14 cellular contexts compared by ENCODE assay signal in genomic region chr17:2949469-2950044, GRCh38.
DNase-seq lines count a peak whose midpoint lies in the region; ATAC-seq and TF ChIP-seq lines count a peak whose summit lies in the region.
"Had no signal": no experiment of that assay in that cellular context is flagged by ENCODE, and none has a peak within 500 bp of the region (broad histone marks: within the 10 kb centered on the region; RNA-seq: fewer than 3 reads in every experiment).

No MANE protein-coding gene starts in this region.

- H3K36me3 ChIP-seq in lower lobe of right lung (no peaks in the 10 kb centered on the region), sigmoid colon (no peaks in the 10 kb centered on the region)
- no peaks in the 10 kb centered on the region for H3K36me3 ChIP-seq in CD4-positive, alpha-beta memory T cell (ENCODE audit: insufficient read depth, low read length)
- H3K36me3 ChIP-seq: SJSA1 had no signal

- H3K4me3 ChIP-seq in AG10803 (ENCODE audit: low read length): no peak overlapping the region
- H3K4me3 ChIP-seq in lower lobe of right lung: no peak overlapping the region
- H3K4me3 ChIP-seq in sigmoid colon: no peak overlapping the region
- H3K4me3 ChIP-seq in CD4-positive, alpha-beta memory T cell (ENCODE audit: low read length in 2 of 2): no peak overlapping the region
- H3K4me3 ChIP-seq: SJSA1 had no signal

- intact Hi-C loops in lower lobe of right lung (cut with DNase I) (no loop called here), sigmoid colon (cut with DNase I) (no loop called here)
- intact Hi-C loops in CD4-positive, alpha-beta memory T cell (cut with micrococcal nuclease): no loop called here

- H3K27me3 ChIP-seq in lower lobe of right lung (ENCODE audit: low read depth) (no peaks in the 10 kb centered on the region), sigmoid colon (no peaks in the 10 kb centered on the region)
- no peaks in the 10 kb centered on the region for H3K27me3 ChIP-seq in CD4-positive, alpha-beta memory T cell (ENCODE audit: insufficient read depth, low read length)
- H3K27me3 ChIP-seq: SJSA1 had no signal

- H3K27me3 Mint-ChIP-seq in CD4-positive, alpha-beta memory T cell: no peaks in the 10 kb centered on the region
- peaks cover 0 to 8% of the 10 kb centered on the region in 2 donors for H3K27me3 Mint-ChIP-seq in stimulated activated naive B cell treated with anti-CD40 and anti-IgM and Interleukin-4, amounts not matched to agents 10 μg/mL and 1 μg/mL and 100 μg/mL, for 72 hours
- H3K27me3 Mint-ChIP-seq: activated CD4-positive, alpha-beta T cell treated with anti-CD3 and anti-CD28 coated beads for 36 hours; effector memory CD8-positive, alpha-beta T cell; stimulated activated memory B cell treated with anti-CD40 and anti-IgM and Interleukin-4, amounts not matched to agents 10 μg/mL and 1 μg/mL and 100 μg/mL, for 72 hours had no signal

- ATAC-seq in lower lobe of right lung (no peak), HG03342 (IDR thresholded peaks at IDR 0.05; ENCODE audit: unreplicated experiment) (no peak)
- no peak for ATAC-seq in stimulated activated naive B cell treated with anti-CD40 and anti-IgM and Interleukin-4, amounts not matched to agents 10 μg/mL and 1 μg/mL and 100 μg/mL, for 72 hours (replicated peaks)
- ATAC-seq: activated CD4-positive, alpha-beta T cell treated with anti-CD3 and anti-CD28 coated beads for 36 hours; effector memory CD8-positive, alpha-beta T cell; stimulated activated memory B cell treated with anti-CD40 and anti-IgM and Interleukin-4, amounts not matched to agents 10 μg/mL and 1 μg/mL and 100 μg/mL, for 72 hours had no signal

- no peaks in the 10 kb centered on the region for H3K9me3 ChIP-seq in lower lobe of right lung
- H3K9me3 ChIP-seq in sigmoid colon: no peaks in the 10 kb centered on the region
- H3K9me3 ChIP-seq in CD4-positive, alpha-beta memory T cell (ENCODE audit: control insufficient read depth in 1 of 2, low read length in 2 of 2): no peaks in the 10 kb centered on the region
- H3K9me3 ChIP-seq: SJSA1 had no signal

- no peaks in the 10 kb centered on the region for H3K9me3 Mint-ChIP-seq in CD4-positive, alpha-beta memory T cell
- no peaks in the 10 kb centered on the region for H3K9me3 Mint-ChIP-seq in stimulated activated naive B cell treated with anti-CD40 and anti-IgM and Interleukin-4, amounts not matched to agents 10 μg/mL and 1 μg/mL and 100 μg/mL, for 72 hours
- H3K9me3 Mint-ChIP-seq: effector memory CD8-positive, alpha-beta T cell; stimulated activated memory B cell treated with anti-CD40 and anti-IgM and Interleukin-4, amounts not matched to agents 10 μg/mL and 1 μg/mL and 100 μg/mL, for 72 hours had no signal

- POLR2A ChIA-PET in CD4-positive, alpha-beta memory T cell (lab: Charles Lee; ENCODE audit: partially characterized antibody): no interaction called here

- 36 to 80% methylated on average over 7 of the region's 7 CpGs for WGBS in sigmoid colon, 2 donors

- peaks cover 4 to 7% of the 10 kb centered on the region in 2 donors for H3K36me3 Mint-ChIP-seq in CD4-positive, alpha-beta memory T cell
- no peaks in the 10 kb centered on the region for H3K36me3 Mint-ChIP-seq in stimulated activated naive B cell treated with anti-CD40 and anti-IgM and Interleukin-4, amounts not matched to agents 10 μg/mL and 1 μg/mL and 100 μg/mL, for 72 hours

- no peak overlapping the region for H3K4me3 Mint-ChIP-seq in CD4-positive, alpha-beta memory T cell
- H3K4me3 Mint-ChIP-seq in stimulated activated naive B cell treated with anti-CD40 and anti-IgM and Interleukin-4, amounts not matched to agents 10 μg/mL and 1 μg/mL and 100 μg/mL, for 72 hours: no peak overlapping the region
- H3K4me3 Mint-ChIP-seq: activated CD4-positive, alpha-beta T cell treated with anti-CD3 and anti-CD28 coated beads for 36 hours; effector memory CD8-positive, alpha-beta T cell; stimulated activated memory B cell treated with anti-CD40 and anti-IgM and Interleukin-4, amounts not matched to agents 10 μg/mL and 1 μg/mL and 100 μg/mL, for 72 hours had no signal

- TF ChIP-seq CTCF in AG10803 (conservative IDR thresholded peaks at IDR 0.05; ENCODE audit: low read length): no peak
- no peak for TF ChIP-seq CTCF in lower lobe of right lung (IDR thresholded peaks at IDR 0.05)
- no peak for TF ChIP-seq CTCF in sigmoid colon (IDR thresholded peaks at IDR 0.05)

- no peak for TF ChIP-seq POLR2A in sigmoid colon (IDR thresholded peaks at IDR 0.05)

- H3K4me1 ChIP-seq in lower lobe of right lung (no peaks in the 10 kb centered on the region), sigmoid colon (no peaks in the 10 kb centered on the region)
- peaks cover 2% of the 10 kb centered on the region for H3K4me1 ChIP-seq in CD4-positive, alpha-beta memory T cell (ENCODE audit: insufficient read depth, low read length)

- H3K27ac ChIP-seq in lower lobe of right lung: no peak overlapping the region
- H3K27ac ChIP-seq in sigmoid colon: no peak overlapping the region
- H3K27ac ChIP-seq in CD4-positive, alpha-beta memory T cell (ENCODE audit: low read depth, low read length): no peak overlapping the region
- H3K27ac ChIP-seq: SJSA1 had no signal

- TF ChIP-seq EP300 in sigmoid colon (IDR thresholded peaks at IDR 0.05): no peak

- DNase-seq in AG10803 (ENCODE audit: low read depth) (peak; percentile 59), NCI-H460 (ENCODE audit: extremely low read depth, low read depth) (peak; percentile 60), ecto neural progenitor cell (ENCODE audit: low spot score) (peak; percentile 37), lower lobe of right lung (peak; percentile 26), sigmoid colon (no peak)
- DNase-seq in CD4-positive, alpha-beta memory T cell: no peak
- DNase-seq in stimulated activated naive B cell treated with anti-CD40 and anti-IgM and Interleukin-4, amounts not matched to agents 10 μg/mL and 1 μg/mL and 100 μg/mL, for 72 hours: no peak
- DNase-seq: activated CD4-positive, alpha-beta T cell treated with anti-CD3 and anti-CD28 coated beads for 36 hours; activated naive CD4-positive, alpha-beta T cell; effector memory CD8-positive, alpha-beta T cell; Karpas-422 had no signal

- CTCF ChIA-PET in CD4-positive, alpha-beta memory T cell (lab: Charles Lee; ENCODE audit: partially characterized antibody): no interaction called here

- no peak overlapping the region for H3K27ac Mint-ChIP-seq in CD4-positive, alpha-beta memory T cell
- H3K27ac Mint-ChIP-seq in stimulated activated naive B cell treated with anti-CD40 and anti-IgM and Interleukin-4, amounts not matched to agents 10 μg/mL and 1 μg/mL and 100 μg/mL, for 72 hours: no peak overlapping the region
- H3K27ac Mint-ChIP-seq: activated CD4-positive, alpha-beta T cell treated with anti-CD3 and anti-CD28 coated beads for 36 hours; stimulated activated memory B cell treated with anti-CD40 and anti-IgM and Interleukin-4, amounts not matched to agents 10 μg/mL and 1 μg/mL and 100 μg/mL, for 72 hours had no signal

- peaks cover 20 to 56% (median 23%) of the 10 kb centered on the region in 4 donors for H3K4me1 Mint-ChIP-seq in CD4-positive, alpha-beta memory T cell
- H3K4me1 Mint-ChIP-seq in stimulated activated naive B cell treated with anti-CD40 and anti-IgM and Interleukin-4, amounts not matched to agents 10 μg/mL and 1 μg/mL and 100 μg/mL, for 72 hours: peaks cover 0 to 2% of the 10 kb centered on the region in 2 donors

Comparison
In these comparisons a context has a peak if more than half of its experiments do, and no peak if none do; other contexts are left out.
1. DNase-seq: peak in AG10803 (single experiment), NCI-H460 (single experiment), ecto neural progenitor cell (single experiment) and lower lobe of right lung (single experiment); none in sigmoid colon (single experiment), CD4-positive, alpha-beta memory T cell (0 of 5) and stimulated activated naive B cell treated with anti-CD40 and anti-IgM and Interleukin-4, amounts not matched to agents 10 μg/mL and 1 μg/mL and 100 μg/mL, for 72 hours (single experiment).